9 cellular contexts compared by ENCODE assay signal in the genomic region with DNA sequence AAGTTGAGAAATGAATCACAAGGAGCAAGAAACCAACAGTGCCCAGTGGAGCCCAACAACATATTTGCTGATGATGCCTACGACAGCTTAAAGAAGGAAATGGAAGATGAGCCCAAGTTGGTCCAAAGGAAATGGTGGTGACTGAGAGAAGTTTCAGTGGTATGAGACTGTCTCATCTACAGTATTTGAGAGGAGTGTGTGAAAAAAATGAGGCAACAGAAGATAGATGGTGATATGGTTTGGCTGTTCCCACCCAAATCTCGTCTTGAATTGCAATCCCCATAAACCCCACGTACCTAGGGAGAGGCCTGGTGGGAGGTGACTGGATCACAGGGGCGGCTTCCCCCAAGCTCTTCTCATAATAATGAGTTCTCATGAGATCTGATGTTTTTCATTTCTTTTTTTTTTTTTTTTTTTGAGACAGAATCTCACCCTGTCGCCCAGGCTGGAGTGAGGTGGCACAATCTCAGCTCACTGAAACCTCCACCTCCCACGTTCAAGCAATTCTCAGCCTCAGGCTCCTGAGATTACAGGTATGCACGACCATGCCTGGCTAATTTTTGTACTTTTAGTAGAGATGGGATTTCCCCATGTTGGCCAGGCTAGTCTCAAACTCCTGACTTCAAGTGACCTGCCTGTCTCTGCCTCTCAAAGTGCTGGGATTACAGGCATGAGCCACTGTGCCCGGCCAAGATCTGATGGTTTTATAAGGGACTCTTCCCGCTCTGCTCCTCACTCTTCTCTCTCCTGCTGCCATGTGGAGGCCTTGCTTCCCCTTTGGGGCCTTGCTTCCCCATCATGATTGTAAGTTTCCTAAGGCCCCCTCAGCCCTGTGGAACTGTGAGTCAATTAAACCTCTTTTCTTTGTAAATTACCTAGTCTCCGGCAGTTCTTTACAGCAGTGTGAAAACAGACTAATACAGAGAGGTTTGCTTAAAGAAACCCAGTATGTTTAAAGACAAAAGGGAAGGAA. TPM values are rescaled to one million over a fixed set of nuclear protein-coding genes. Genes with fewer than 3 reads are reported as not detected.
DNase-seq lines count a peak whose midpoint lies in the region; ATAC-seq, FAIRE-seq and TF ChIP-seq lines count a peak whose summit lies in the region.
"Had no signal": no experiment of that assay in that cellular context is flagged by ENCODE, and none has a peak within 500 bp of the region (broad histone marks: within the 10 kb centered on the region; RNA-seq: fewer than 3 reads in every experiment).

No MANE protein-coding gene starts in this region.

- no peaks in the 10 kb centered on the region for H3K79me2 ChIP-seq in trophoblast cell (ENCODE audit: control insufficient read depth, insufficient read depth, low read length, poor library complexity)

- no peak for FAIRE-seq in urothelium cell line (lab: Jason Lieb, UNC)

- H3K9ac ChIP-seq in trophoblast cell (ENCODE audit: low read length) = no peak overlapping the region

- no peak overlapping the region for H3K18ac ChIP-seq in trophoblast cell (ENCODE audit: low read length)

- no peaks in the 10 kb centered on the region for H3K9me3 ChIP-seq in trophoblast cell (ENCODE audit: insufficient read depth, low read depth, low read length)

- H4K8ac ChIP-seq in trophoblast cell (ENCODE audit: low read depth, low read length) = no peak overlapping the region

- H3K14ac ChIP-seq in trophoblast cell (ENCODE audit: low read length) = no peak overlapping the region

- no CpG with 5 or more reads among the region's 10 CpGs for WGBS in trophoblast cell (ENCODE audit: extremely low coverage, insufficient coverage, insufficient read length)

- H2BK12ac ChIP-seq in trophoblast cell (ENCODE audit: low read length) = no peak overlapping the region

- H2AFZ ChIP-seq in trophoblast cell (ENCODE audit: insufficient read depth, low read length, poor library complexity) = no peak overlapping the region

- no peak overlapping the region for H3K4me2 ChIP-seq in trophoblast cell (ENCODE audit: low read length)

- TF ChIP-seq POLR2A in erythroblast (IDR thresholded peaks at IDR 0.05; ENCODE audit: low read length) = no peak

- no peak overlapping the region for H2AK5ac ChIP-seq in trophoblast cell (ENCODE audit: low read length)

- H2BK5ac ChIP-seq in trophoblast cell (ENCODE audit: low read depth, low read length, poor library complexity) = no peak overlapping the region

- ATAC-seq in HG03108 (IDR thresholded peaks at IDR 0.05; ENCODE audit: unreplicated experiment) (peak; percentile 79), HG02840 (IDR thresholded peaks at IDR 0.05; ENCODE audit: low FRiP score, unreplicated experiment) (no peak)

- H3K4ac ChIP-seq in trophoblast cell (ENCODE audit: low read depth, low read length) = no peak overlapping the region

- DNase-seq in stimulated activated naive CD4-positive, alpha-beta T cell treated with Interleukin-2 at 50 U/mL for 16 hours (lab: John Stamatoyannopoulos, UW) = peak; percentile 65
- DNase-seq in stimulated activated naive CD4-positive, alpha-beta T cell (lab: John Stamatoyannopoulos, UW) = no peak
- DNase-seq in activated naive CD4-positive, alpha-beta T cell treated with Interleukin-2 at 50 U/mL for 16 hours = peak; percentile 71
- DNase-seq in urothelium cell line (ENCODE audit: low spot score) = no peak
- no peak for DNase-seq in trophoblast cell
- DNase-seq in erythroblast (lab: John Stamatoyannopoulos, UW) = no peak

- H3K27ac ChIP-seq in trophoblast cell (ENCODE audit: low read depth, low read length) = no peak overlapping the region

- no peak overlapping the region for H3K4me3 ChIP-seq in trophoblast cell (ENCODE audit: low read depth, low read length)

- no peak overlapping the region for H4K12ac ChIP-seq in trophoblast cell (ENCODE audit: low read depth, low read length)

- H3K4me1 ChIP-seq in trophoblast cell (ENCODE audit: control insufficient read depth in 1 of 2, insufficient read depth in 2 of 2, low read length in 2 of 2) = no peaks in the 10 kb centered on the region

- H4K91ac ChIP-seq in trophoblast cell (ENCODE audit: low read depth, low read length) = no peak overlapping the region

- peaks cover 7 to 8% of the 10 kb centered on the region in 2 experiments for H3K36me3 ChIP-seq in trophoblast cell (ENCODE audit: control insufficient read depth in 1 of 2, insufficient read depth in 2 of 2, low read length in 2 of 2)

- no peaks in the 10 kb centered on the region for H3K79me1 ChIP-seq in trophoblast cell (ENCODE audit: low read length)

- no peak overlapping the region for H2BK120ac ChIP-seq in trophoblast cell (ENCODE audit: insufficient read depth, low read length, poor library complexity)

- no peak overlapping the region for H3K23ac ChIP-seq in trophoblast cell (ENCODE audit: low read length)

- no peaks in the 10 kb centered on the region for H3K27me3 ChIP-seq in trophoblast cell (ENCODE audit: insufficient read depth, low read length)

RNA-seq across cellular contexts. Expression of a gene that starts 30.2 kb away (rescaled TPM):
- polyA plus RNA-seq in trophoblast cell (2013) = not detected in 2 replicates
- polyA plus RNA-seq: BJ had no signal

RNA-seq across cellular contexts. Expression of a gene that starts 36.2 kb away (rescaled TPM):
- polyA plus RNA-seq in trophoblast cell (2013) = 29.6 and 30.3 TPM in 2 replicates

RNA-seq across cellular contexts. Expression of a gene that starts 59.4 kb away (rescaled TPM):
- 30.4 and 31.5 TPM in 2 replicates for polyA plus RNA-seq in trophoblast cell (2013)

Comparison
In these comparisons a context has a peak if more than half of its experiments do, and no peak if none do; other contexts are left out.
1. DNase-seq: peak in stimulated activated naive CD4-positive, alpha-beta T cell treated with Interleukin-2 at 50 U/mL for 16 hours (single experiment) and activated naive CD4-positive, alpha-beta T cell treated with Interleukin-2 at 50 U/mL for 16 hours (single experiment); none in stimulated activated naive CD4-positive, alpha-beta T cell (0 of 6), urothelium cell line (single experiment), trophoblast cell (0 of 2) and erythroblast (0 of 2).